20 cellular contexts compared by ENCODE assay signal in the genomic region with DNA sequence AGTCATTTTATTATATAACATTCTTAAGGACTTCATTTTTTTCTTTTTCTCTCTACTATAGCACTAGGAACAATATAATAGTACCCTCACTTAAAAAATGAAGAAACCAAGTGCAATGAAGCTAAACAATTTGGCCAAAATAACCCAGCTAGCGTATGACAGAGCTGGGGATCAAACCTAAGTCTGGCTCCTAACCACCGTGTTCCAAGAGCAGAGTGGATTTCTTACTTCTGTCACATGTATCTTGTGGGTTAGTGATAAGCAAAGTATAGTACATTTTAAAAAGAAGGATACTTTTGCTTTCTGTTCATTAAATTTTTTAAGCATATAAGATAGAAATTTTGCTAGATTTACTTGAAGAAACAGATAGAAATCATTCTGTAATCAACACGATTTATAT. TPM values are rescaled to one million over a fixed set of nuclear protein-coding genes. Genes with fewer than 3 reads are reported as not detected.
DNase-seq lines count a peak whose midpoint lies in the region; ATAC-seq, FAIRE-seq and TF ChIP-seq lines count a peak whose summit lies in the region.
"Had no signal": no experiment of that assay in that cellular context is flagged by ENCODE, and none has a peak within 500 bp of the region (broad histone marks: within the 10 kb centered on the region; RNA-seq: fewer than 3 reads in every experiment).

No MANE protein-coding gene starts in this region.

- no peaks in the 10 kb centered on the region for H3K36me3 ChIP-seq in left ventricle myocardium inferior
- H3K36me3 ChIP-seq: BE2C, HAP-1 had no signal

- H3K27ac ChIP-seq in left ventricle myocardium inferior (replicated peaks), result peak overlapping the region; percentile 56
- H3K27ac ChIP-seq: A549 had no signal

- H3K4me1 Mint-ChIP-seq in nephron progenitor cell, result peaks cover 10% of the 10 kb centered on the region
- no peaks in the 10 kb centered on the region for H3K4me1 Mint-ChIP-seq in stimulated activated effector memory CD8-positive, alpha-beta T cell treated with anti-CD3 and anti-CD28 coated beads, Interleukin-12 subunit alpha, Interleukin-12 subunit beta, amount 100 ng/mL, for 72 hours
- H3K4me1 Mint-ChIP-seq: CD14-positive monocyte had no signal

- H3K4me3 ChIP-seq in left ventricle myocardium inferior, result no peak overlapping the region
- H3K4me3 ChIP-seq: A549, HAP-1 had no signal

- FAIRE-seq in A204.1 (lab: Jason Lieb, UNC), result peak; percentile 29
- FAIRE-seq: A549, D721Med, GM12892, H1 had no signal

- DNase-seq in OCI-M1 (lab: John Stamatoyannopoulos, UW) (peak; percentile 26), left ventricle myocardium inferior (no peak), nephron progenitor cell (no peak), NCI-H1436 treated with DMSO at 0.1 percent for 48 hours (lab: John Stamatoyannopoulos, UW) (no peak), RKO (ENCODE audit: low spot score) (no peak)
- DNase-seq in stimulated activated effector memory CD8-positive, alpha-beta T cell treated with anti-CD3 and anti-CD28 coated beads, Interleukin-12 subunit alpha, Interleukin-12 subunit beta, amount 100 ng/mL, for 72 hours (ENCODE audit: low spot score in 2 of 2), result no peak
- DNase-seq: BE2C; CD8-positive, alpha-beta T cell; DMS153; DMS79 treated with DMSO at 0.1 percent for 48 hours; EL; GDM1; HFFc6 had no signal

- H3K27me3 Mint-ChIP-seq in nephron progenitor cell (ENCODE audit: low read depth, poor library complexity), result peaks cover 3% of the 10 kb centered on the region

- TF ChIP-seq CTCF in left ventricle myocardium inferior (IDR thresholded peaks at IDR 0.05; ENCODE audit: borderline replicate concordance) (no peak), nephron progenitor cell (IDR thresholded peaks at IDR 0.05) (no peak)

- intact Hi-C loops in left ventricle myocardium inferior (cut with micrococcal nuclease), result no loop called here

- no peaks in the 10 kb centered on the region for H3K9me3 ChIP-seq in left ventricle myocardium inferior (replicated peaks)
- H3K9me3 ChIP-seq: A549, BE2C, HAP-1 had no signal

- H3K36me3 Mint-ChIP-seq in nephron progenitor cell (ENCODE audit: low read depth), result peaks cover 15% of the 10 kb centered on the region
- no peaks in the 10 kb centered on the region for H3K36me3 Mint-ChIP-seq in stimulated activated effector memory CD8-positive, alpha-beta T cell treated with anti-CD3 and anti-CD28 coated beads, Interleukin-12 subunit alpha, Interleukin-12 subunit beta, amount 100 ng/mL, for 72 hours
- H3K36me3 Mint-ChIP-seq: CD14-positive monocyte; CD8-positive, alpha-beta T cell had no signal

- H3K27ac Mint-ChIP-seq in nephron progenitor cell, result peak overlapping the region; percentile 49
- no peak overlapping the region for H3K27ac Mint-ChIP-seq in stimulated activated effector memory CD8-positive, alpha-beta T cell treated with anti-CD3 and anti-CD28 coated beads, Interleukin-12 subunit alpha, Interleukin-12 subunit beta, amount 100 ng/mL, for 72 hours
- H3K27ac Mint-ChIP-seq: CD14-positive monocyte; CD8-positive, alpha-beta T cell; HFFc6 had no signal

- no peaks in the 10 kb centered on the region for H3K27me3 ChIP-seq in left ventricle myocardium inferior (ENCODE audit: low read depth)
- H3K27me3 ChIP-seq: BE2C had no signal

- peaks cover 5% of the 10 kb centered on the region for H3K9me3 Mint-ChIP-seq in nephron progenitor cell
- H3K9me3 Mint-ChIP-seq in stimulated activated effector memory CD8-positive, alpha-beta T cell treated with anti-CD3 and anti-CD28 coated beads, Interleukin-12 subunit alpha, Interleukin-12 subunit beta, amount 100 ng/mL, for 72 hours, result peaks cover 10% of the 10 kb centered on the region
- H3K9me3 Mint-ChIP-seq: HFFc6 had no signal

- ATAC-seq in stimulated activated effector memory CD8-positive, alpha-beta T cell treated with anti-CD3 and anti-CD28 coated beads, Interleukin-12 subunit alpha, Interleukin-12 subunit beta, amount 100 ng/mL, for 72 hours, result no peak
- ATAC-seq: A549; CD8-positive, alpha-beta T cell had no signal

- peaks cover 88% of the 10 kb centered on the region for H3K4me1 ChIP-seq in left ventricle myocardium inferior
- H3K4me1 ChIP-seq: BE2C, HAP-1 had no signal

- no peak overlapping the region for H3K4me3 Mint-ChIP-seq in nephron progenitor cell
- H3K4me3 Mint-ChIP-seq in stimulated activated effector memory CD8-positive, alpha-beta T cell treated with anti-CD3 and anti-CD28 coated beads, Interleukin-12 subunit alpha, Interleukin-12 subunit beta, amount 100 ng/mL, for 72 hours, result no peak overlapping the region
- H3K4me3 Mint-ChIP-seq: CD14-positive monocyte; CD8-positive, alpha-beta T cell; HFFc6 had no signal

RNA-seq across cellular contexts. Expression of a gene that starts 11.5 kb away (rescaled TPM):
- total RNA-seq in left ventricle myocardium inferior, result 382 TPM
- total RNA-seq: CD8-positive, alpha-beta T cell had no signal
